In the genomic region with DNA sequence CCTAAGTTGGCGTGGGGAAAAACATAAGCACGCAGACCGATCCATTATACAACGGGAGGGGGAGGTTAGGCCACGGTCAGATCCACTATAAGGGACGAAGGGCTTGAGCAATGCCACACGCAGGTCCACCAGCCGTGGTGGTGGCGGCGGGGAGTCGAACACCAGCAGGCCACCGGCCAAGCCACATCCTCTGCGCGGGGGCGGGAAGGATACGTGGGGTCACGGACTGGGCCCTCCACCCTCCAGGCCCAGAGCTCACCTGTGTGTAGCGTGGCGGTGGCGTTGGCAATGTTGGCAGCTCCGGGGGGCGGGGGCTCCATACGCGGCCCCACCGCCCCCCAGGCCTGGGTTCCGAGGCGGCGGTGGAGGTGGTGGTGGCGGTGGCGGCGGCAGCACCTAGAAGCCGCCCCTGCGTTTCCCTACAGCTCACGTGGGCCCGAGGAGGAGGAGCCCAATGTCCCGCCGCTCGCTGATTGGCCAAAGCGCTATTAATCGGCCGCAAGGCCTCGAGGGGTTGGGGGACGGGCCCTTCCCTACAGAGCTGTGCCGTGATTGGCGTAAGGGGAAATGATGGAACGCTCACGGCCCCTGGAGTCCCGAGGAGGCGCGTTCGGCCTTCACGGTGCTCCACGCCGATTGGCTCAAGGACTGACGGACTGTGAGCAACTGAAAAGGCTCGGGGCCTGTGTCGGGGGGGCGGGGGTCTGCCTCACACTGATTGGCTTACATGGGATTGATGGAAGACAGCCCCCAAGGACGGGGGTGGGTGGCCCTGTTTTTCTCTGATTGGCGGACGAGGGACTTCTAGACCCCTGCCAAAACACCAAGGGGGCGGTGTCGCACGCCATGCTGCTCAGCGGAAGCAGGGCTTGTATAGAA, we compare ENCODE assay signal across 8 cellular contexts.
DNase-seq lines count a peak whose midpoint lies in the region; ATAC-seq and FAIRE-seq lines count a peak whose summit lies in the region.

A gene with protein sequence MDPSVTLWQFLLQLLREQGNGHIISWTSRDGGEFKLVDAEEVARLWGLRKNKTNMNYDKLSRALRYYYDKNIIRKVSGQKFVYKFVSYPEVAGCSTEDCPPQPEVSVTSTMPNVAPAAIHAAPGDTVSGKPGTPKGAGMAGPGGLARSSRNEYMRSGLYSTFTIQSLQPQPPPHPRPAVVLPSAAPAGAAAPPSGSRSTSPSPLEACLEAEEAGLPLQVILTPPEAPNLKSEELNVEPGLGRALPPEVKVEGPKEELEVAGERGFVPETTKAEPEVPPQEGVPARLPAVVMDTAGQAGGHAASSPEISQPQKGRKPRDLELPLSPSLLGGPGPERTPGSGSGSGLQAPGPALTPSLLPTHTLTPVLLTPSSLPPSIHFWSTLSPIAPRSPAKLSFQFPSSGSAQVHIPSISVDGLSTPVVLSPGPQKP (minus strand): TSS at position 400 of the 879 bp plus-strand sequence. CDS start 9,122 bp downstream, outside the sequence.

- ATAC-seq in GM19023 (IDR thresholded peaks at IDR 0.05; ENCODE audit: unreplicated experiment), result peak; percentile 89
- peak; percentile 88 for ATAC-seq in HG03280 (IDR thresholded peaks at IDR 0.05; ENCODE audit: unreplicated experiment)
- peak; percentile 93 to 95 for ATAC-seq in activated CD4-positive, CD25-positive, alpha-beta regulatory T cell treated with anti-CD3 and anti-CD28 coated beads, Interleukin-2, amount 50 U/mL, for 24 hours

- peak; percentile 93 for FAIRE-seq in islet of Langerhans (lab: Jason Lieb, UNC)

- peak; percentile 91 for DNase-seq in AG08396 (ENCODE audit: low spot score)
- DNase-seq in NCI-H345 treated with DMSO at 0.1 percent for 48 hours (lab: John Stamatoyannopoulos, UW; ENCODE audit: unreplicated experiment), result peak; percentile 87
- DNase-seq in cerebellar cortex (ENCODE audit: low spot score), result peak; percentile 98
- peak; percentile 77 for DNase-seq in stimulated activated CD4-positive, alpha-beta T cell treated with anti-CD3 and anti-CD28 coated beads, Interleukin-12 subunit alpha, Interleukin-12 subunit beta, amount 100 ng/mL, for 4 hours

Comparison
In these comparisons a context has a peak if more than half of its experiments do, and no peak if none do; other contexts are left out.
1. Peak in every context shown above with its lines: DNase-seq and ATAC-seq.